ENCODE assay signal across 1 cellular context in the genomic region with DNA sequence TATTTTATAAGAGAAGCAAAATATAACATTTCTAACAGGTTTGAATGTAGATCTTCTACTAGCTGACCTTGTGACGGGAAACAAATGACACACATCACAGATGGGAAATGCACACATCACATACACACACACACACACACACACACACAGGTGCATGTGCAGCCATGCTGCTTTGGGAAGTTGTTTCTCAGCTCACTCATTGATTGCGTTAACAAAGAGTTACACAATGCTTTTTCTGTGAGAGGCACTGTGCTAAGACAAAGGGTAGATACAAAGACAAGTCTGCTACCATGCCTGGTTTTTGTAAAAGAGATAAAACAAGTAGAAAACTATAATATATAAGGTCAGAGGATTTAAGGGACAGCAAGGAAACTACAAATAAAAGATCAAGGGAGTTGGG.
TF ChIP-seq lines count a peak whose summit lies in the region.

No MANE protein-coding gene starts in this region.

TF ChIP-seq in HepG2, 621 proteins besides CTCF, POLR2A, EP300 and RAD21 (continued from another document and continues in another):
- TF ChIP-seq, protein P1, sequence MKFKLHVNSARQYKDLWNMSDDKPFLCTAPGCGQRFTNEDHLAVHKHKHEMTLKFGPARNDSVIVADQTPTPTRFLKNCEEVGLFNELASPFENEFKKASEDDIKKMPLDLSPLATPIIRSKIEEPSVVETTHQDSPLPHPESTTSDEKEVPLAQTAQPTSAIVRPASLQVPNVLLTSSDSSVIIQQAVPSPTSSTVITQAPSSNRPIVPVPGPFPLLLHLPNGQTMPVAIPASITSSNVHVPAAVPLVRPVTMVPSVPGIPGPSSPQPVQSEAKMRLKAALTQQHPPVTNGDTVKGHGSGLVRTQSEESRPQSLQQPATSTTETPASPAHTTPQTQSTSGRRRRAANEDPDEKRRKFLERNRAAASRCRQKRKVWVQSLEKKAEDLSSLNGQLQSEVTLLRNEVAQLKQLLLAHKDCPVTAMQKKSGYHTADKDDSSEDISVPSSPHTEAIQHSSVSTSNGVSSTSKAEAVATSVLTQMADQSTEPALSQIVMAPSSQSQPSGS (CRISPR knock-in tag; IDR thresholded peaks at IDR 0.05), result no peak
- TF ChIP-seq, protein P2, sequence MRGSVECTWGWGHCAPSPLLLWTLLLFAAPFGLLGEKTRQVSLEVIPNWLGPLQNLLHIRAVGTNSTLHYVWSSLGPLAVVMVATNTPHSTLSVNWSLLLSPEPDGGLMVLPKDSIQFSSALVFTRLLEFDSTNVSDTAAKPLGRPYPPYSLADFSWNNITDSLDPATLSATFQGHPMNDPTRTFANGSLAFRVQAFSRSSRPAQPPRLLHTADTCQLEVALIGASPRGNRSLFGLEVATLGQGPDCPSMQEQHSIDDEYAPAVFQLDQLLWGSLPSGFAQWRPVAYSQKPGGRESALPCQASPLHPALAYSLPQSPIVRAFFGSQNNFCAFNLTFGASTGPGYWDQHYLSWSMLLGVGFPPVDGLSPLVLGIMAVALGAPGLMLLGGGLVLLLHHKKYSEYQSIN (CRISPR knock-in tag; IDR thresholded peaks at IDR 0.05; ENCODE audit: borderline replicate concordance), result no peak
- TF ChIP-seq REL (CRISPR knock-in tag; conservative IDR thresholded peaks at IDR 0.05) (no peak), ZNF292 (CRISPR knock-in tag; IDR thresholded peaks at IDR 0.05; ENCODE audit: borderline replicate concordance, low read depth) (peak; percentile 73; the same call in 1 of the 2 replicates), ZKSCAN1 (IDR thresholded peaks at IDR 0.05; ENCODE audit: low read length) (no peak), ZNF652 (CRISPR knock-in tag; IDR thresholded peaks at IDR 0.05; ENCODE audit: borderline replicate concordance, low read depth) (peak; percentile 27; the same call in 1 of the 2 replicates), HOXA3 (CRISPR knock-in tag; IDR thresholded peaks at IDR 0.05) (peak; percentile 41; the same call in 1 of the 2 replicates), NR1H2 (CRISPR knock-in tag; IDR thresholded peaks at IDR 0.05; ENCODE audit: borderline replicate concordance, low read depth) (no peak), ZNF136 (CRISPR knock-in tag; IDR thresholded peaks at IDR 0.05; ENCODE audit: low read depth) (no peak), GTF2F1 (IDR thresholded peaks at IDR 0.05; ENCODE audit: low read length) (no peak), KAT2B (IDR thresholded peaks at IDR 0.05; ENCODE audit: borderline replicate concordance, low read depth, low read length) (no peak), REPIN1 (CRISPR knock-in tag; IDR thresholded peaks at IDR 0.05; ENCODE audit: borderline replicate concordance, low read depth) (no peak), MED8 (CRISPR knock-in tag; IDR thresholded peaks at IDR 0.05; ENCODE audit: insufficient replicate concordance) (no peak), NR3C1 (CRISPR knock-in tag; IDR thresholded peaks at IDR 0.05) (no peak), HMG20B (CRISPR knock-in tag; conservative IDR thresholded peaks at IDR 0.05) (no peak), ZNF749 (CRISPR knock-in tag; IDR thresholded peaks at IDR 0.05; ENCODE audit: borderline replicate concordance) (no peak), RARA (CRISPR knock-in tag; IDR thresholded peaks at IDR 0.05) (peak; percentile 33; the same call in 1 of the 2 replicates), ZNF3 (CRISPR knock-in tag; IDR thresholded peaks at IDR 0.05) (peak; percentile 58; the same call in 1 of the 2 replicates), ZNF224 (CRISPR knock-in tag; IDR thresholded peaks at IDR 0.05) (no peak), NBN (conservative IDR thresholded peaks at IDR 0.05) (no peak), TCF12 (IDR thresholded peaks at IDR 0.05) (no peak), TCF12 (CRISPR knock-in tag; IDR thresholded peaks at IDR 0.05) (no peak), ZSCAN21 (CRISPR knock-in tag; IDR thresholded peaks at IDR 0.05; ENCODE audit: borderline replicate concordance) (no peak), ZNF251 (CRISPR knock-in tag; IDR thresholded peaks at IDR 0.05) (no peak), ZNF703 (CRISPR knock-in tag; IDR thresholded peaks at IDR 0.05; ENCODE audit: borderline replicate concordance) (no peak), ZNF543 (CRISPR knock-in tag; IDR thresholded peaks at IDR 0.05) (no peak), PCBP1 (IDR thresholded peaks at IDR 0.05; ENCODE audit: borderline replicate concordance, low read depth, low read length) (no peak), REXO4 (CRISPR knock-in tag; IDR thresholded peaks at IDR 0.05; ENCODE audit: borderline replicate concordance) (no peak), ZBTB42 (CRISPR knock-in tag; IDR thresholded peaks at IDR 0.05) (no peak), CBFB (CRISPR knock-in tag; IDR thresholded peaks at IDR 0.05) (no peak)
- TF ChIP-seq, protein P3, sequence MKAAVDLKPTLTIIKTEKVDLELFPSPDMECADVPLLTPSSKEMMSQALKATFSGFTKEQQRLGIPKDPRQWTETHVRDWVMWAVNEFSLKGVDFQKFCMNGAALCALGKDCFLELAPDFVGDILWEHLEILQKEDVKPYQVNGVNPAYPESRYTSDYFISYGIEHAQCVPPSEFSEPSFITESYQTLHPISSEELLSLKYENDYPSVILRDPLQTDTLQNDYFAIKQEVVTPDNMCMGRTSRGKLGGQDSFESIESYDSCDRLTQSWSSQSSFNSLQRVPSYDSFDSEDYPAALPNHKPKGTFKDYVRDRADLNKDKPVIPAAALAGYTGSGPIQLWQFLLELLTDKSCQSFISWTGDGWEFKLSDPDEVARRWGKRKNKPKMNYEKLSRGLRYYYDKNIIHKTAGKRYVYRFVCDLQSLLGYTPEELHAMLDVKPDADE (CRISPR knock-in tag; IDR thresholded peaks at IDR 0.05), result no peak
- TF ChIP-seq, protein P4, sequence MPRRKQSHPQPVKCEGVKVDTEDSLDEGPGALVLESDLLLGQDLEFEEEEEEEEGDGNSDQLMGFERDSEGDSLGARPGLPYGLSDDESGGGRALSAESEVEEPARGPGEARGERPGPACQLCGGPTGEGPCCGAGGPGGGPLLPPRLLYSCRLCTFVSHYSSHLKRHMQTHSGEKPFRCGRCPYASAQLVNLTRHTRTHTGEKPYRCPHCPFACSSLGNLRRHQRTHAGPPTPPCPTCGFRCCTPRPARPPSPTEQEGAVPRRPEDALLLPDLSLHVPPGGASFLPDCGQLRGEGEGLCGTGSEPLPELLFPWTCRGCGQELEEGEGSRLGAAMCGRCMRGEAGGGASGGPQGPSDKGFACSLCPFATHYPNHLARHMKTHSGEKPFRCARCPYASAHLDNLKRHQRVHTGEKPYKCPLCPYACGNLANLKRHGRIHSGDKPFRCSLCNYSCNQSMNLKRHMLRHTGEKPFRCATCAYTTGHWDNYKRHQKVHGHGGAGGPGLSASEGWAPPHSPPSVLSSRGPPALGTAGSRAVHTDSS (CRISPR knock-in tag; conservative IDR thresholded peaks at IDR 0.05), result no peak
- TF ChIP-seq, protein P5, sequence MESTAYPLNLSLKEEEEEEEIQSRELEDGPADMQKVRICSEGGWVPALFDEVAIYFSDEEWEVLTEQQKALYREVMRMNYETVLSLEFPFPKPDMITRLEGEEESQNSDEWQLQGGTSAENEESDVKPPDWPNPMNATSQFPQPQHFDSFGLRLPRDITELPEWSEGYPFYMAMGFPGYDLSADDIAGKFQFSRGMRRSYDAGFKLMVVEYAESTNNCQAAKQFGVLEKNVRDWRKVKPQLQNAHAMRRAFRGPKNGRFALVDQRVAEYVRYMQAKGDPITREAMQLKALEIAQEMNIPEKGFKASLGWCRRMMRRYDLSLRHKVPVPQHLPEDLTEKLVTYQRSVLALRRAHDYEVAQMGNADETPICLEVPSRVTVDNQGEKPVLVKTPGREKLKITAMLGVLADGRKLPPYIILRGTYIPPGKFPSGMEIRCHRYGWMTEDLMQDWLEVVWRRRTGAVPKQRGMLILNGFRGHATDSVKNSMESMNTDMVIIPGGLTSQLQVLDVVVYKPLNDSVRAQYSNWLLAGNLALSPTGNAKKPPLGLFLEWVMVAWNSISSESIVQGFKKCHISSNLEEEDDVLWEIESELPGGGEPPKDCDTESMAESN (CRISPR knock-in tag; conservative IDR thresholded peaks at IDR 0.05), result no peak
- TF ChIP-seq, protein P6, sequence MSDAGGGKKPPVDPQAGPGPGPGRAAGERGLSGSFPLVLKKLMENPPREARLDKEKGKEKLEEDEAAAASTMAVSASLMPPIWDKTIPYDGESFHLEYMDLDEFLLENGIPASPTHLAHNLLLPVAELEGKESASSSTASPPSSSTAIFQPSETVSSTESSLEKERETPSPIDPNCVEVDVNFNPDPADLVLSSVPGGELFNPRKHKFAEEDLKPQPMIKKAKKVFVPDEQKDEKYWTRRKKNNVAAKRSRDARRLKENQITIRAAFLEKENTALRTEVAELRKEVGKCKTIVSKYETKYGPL (CRISPR knock-in tag; IDR thresholded peaks at IDR 0.05), result 0 out of 2 replicates have a peak, but pooled peaks have one; percentile 40
- TF ChIP-seq, protein P7, sequence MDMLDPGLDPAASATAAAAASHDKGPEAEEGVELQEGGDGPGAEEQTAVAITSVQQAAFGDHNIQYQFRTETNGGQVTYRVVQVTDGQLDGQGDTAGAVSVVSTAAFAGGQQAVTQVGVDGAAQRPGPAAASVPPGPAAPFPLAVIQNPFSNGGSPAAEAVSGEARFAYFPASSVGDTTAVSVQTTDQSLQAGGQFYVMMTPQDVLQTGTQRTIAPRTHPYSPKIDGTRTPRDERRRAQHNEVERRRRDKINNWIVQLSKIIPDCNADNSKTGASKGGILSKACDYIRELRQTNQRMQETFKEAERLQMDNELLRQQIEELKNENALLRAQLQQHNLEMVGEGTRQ (IDR thresholded peaks at IDR 0.05; ENCODE audit: low read depth, low read length), result no peak
- TF ChIP-seq, protein P7 (CRISPR knock-in tag; IDR thresholded peaks at IDR 0.05; ENCODE audit: borderline replicate concordance), result no peak
- TF ChIP-seq, protein P8, sequence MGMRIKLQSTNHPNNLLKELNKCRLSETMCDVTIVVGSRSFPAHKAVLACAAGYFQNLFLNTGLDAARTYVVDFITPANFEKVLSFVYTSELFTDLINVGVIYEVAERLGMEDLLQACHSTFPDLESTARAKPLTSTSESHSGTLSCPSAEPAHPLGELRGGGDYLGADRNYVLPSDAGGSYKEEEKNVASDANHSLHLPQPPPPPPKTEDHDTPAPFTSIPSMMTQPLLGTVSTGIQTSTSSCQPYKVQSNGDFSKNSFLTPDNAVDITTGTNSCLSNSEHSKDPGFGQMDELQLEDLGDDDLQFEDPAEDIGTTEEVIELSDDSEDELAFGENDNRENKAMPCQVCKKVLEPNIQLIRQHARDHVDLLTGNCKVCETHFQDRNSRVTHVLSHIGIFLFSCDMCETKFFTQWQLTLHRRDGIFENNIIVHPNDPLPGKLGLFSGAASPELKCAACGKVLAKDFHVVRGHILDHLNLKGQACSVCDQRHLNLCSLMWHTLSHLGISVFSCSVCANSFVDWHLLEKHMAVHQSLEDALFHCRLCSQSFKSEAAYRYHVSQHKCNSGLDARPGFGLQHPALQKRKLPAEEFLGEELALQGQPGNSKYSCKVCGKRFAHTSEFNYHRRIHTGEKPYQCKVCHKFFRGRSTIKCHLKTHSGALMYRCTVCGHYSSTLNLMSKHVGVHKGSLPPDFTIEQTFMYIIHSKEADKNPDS (CRISPR knock-in tag; IDR thresholded peaks at IDR 0.05), result no peak
- TF ChIP-seq, protein P9, sequence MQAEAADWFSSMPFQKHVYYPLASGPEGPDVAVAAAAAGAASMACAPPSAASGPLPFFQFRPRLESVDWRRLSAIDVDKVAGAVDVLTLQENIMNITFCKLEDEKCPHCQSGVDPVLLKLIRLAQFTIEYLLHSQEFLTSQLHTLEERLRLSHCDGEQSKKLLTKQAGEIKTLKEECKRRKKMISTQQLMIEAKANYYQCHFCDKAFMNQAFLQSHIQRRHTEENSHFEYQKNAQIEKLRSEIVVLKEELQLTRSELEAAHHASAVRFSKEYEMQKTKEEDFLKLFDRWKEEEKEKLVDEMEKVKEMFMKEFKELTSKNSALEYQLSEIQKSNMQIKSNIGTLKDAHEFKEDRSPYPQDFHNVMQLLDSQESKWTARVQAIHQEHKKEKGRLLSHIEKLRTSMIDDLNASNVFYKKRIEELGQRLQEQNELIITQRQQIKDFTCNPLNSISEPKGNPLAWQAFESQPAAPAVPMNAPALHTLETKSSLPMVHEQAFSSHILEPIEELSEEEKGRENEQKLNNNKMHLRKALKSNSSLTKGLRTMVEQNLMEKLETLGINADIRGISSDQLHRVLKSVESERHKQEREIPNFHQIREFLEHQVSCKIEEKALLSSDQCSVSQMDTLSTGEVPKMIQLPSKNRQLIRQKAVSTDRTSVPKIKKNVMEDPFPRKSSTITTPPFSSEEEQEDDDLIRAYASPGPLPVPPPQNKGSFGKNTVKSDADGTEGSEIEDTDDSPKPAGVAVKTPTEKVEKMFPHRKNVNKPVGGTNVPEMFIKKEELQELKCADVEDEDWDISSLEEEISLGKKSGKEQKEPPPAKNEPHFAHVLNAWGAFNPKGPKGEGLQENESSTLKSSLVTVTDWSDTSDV (CRISPR knock-in tag; IDR thresholded peaks at IDR 0.05), result no peak
